ENCODE assay signal across 20 cellular contexts in genomic region chr1:12640237-12640957, GRCh38. TPM values are rescaled to one million over a fixed set of nuclear protein-coding genes. Genes with fewer than 3 reads are reported as not detected.
"Had no signal": no experiment of that assay in that cellular context is flagged by ENCODE, and none has a peak within 500 bp of the region (broad histone marks: within the 10 kb centered on the region; RNA-seq: fewer than 3 reads in every experiment).

No MANE protein-coding gene starts in this region.

- H3K27me3 Mint-ChIP-seq: activated naive CD8-positive, alpha-beta T cell had no signal

- H3K4me1 ChIP-seq: pancreas had no signal

- ATAC-seq: activated CD8-positive, alpha-beta T cell treated with anti-CD3 and anti-CD28 coated beads for 36 hours; effector memory CD8-positive, alpha-beta T cell; gastrocnemius medialis; heart right ventricle; left colon; pancreas; stimulated activated effector memory CD8-positive, alpha-beta T cell treated with anti-CD3 and anti-CD28 coated beads, Interleukin-12 subunit alpha, Interleukin-12 subunit beta, amount 100 ng/mL, for 72 hours had no signal

- H3K27me3 ChIP-seq: gastrocnemius medialis, heart right ventricle, pancreas, thyroid gland had no signal

- H3K27ac ChIP-seq: epithelial cell of prostate, gastrocnemius medialis, heart right ventricle, pancreas, thyroid gland had no signal

- DNase-seq: activated B cell treated with CpG ODN at 0.5 μM for 24 hours; activated CD4-positive, alpha-beta T cell treated with anti-CD3 and anti-CD28 coated beads for 48 hours; activated CD8-positive, alpha-beta T cell treated with anti-CD3 and anti-CD28 coated beads for 36 hours; activated effector memory CD4-positive, alpha-beta T cell treated with anti-CD3 and anti-CD28 coated beads, Interleukin-2, amount 50 U/mL, for 16 hours; activated T-cell treated with anti-CD3 and anti-CD28 coated beads, Interleukin-2, amount 50 U/mL, for 48 hours; amniotic stem cell; effector memory CD8-positive, alpha-beta T cell; gastrocnemius medialis; heart right ventricle; left colon; pancreas; thyroid gland had no signal

- H3K27ac Mint-ChIP-seq: activated B cell treated with CpG ODN at 0.5 μM for 24 hours; activated CD8-positive, alpha-beta T cell treated with anti-CD3 and anti-CD28 coated beads for 36 hours; activated naive CD8-positive, alpha-beta T cell; dendritic cell treated with granulocyte-macrophage colony-stimulating factor and Interleukin-4, amounts not matched to agents 40 ng/mL and 50 ng/mL, for 4 days; effector memory CD8-positive, alpha-beta T cell; stimulated activated effector memory CD8-positive, alpha-beta T cell treated with anti-CD3 and anti-CD28 coated beads, Interleukin-12 subunit alpha, Interleukin-12 subunit beta, amount 100 ng/mL, for 72 hours had no signal

- FAIRE-seq: islet of Langerhans, pancreas had no signal

- H3K9me3 ChIP-seq: pancreas, thyroid gland had no signal

- H3K4me1 Mint-ChIP-seq: activated B cell treated with CpG ODN at 0.5 μM for 24 hours; stimulated activated effector memory CD8-positive, alpha-beta T cell treated with anti-CD3 and anti-CD28 coated beads, Interleukin-12 subunit alpha, Interleukin-12 subunit beta, amount 100 ng/mL, for 72 hours had no signal

- H3K4me3 Mint-ChIP-seq: activated B cell treated with CpG ODN at 0.5 μM for 24 hours; activated CD8-positive, alpha-beta T cell treated with anti-CD3 and anti-CD28 coated beads for 36 hours; activated naive CD8-positive, alpha-beta T cell; dendritic cell treated with granulocyte-macrophage colony-stimulating factor and Interleukin-4, amounts not matched to agents 40 ng/mL and 50 ng/mL, for 4 days; effector memory CD8-positive, alpha-beta T cell; stimulated activated effector memory CD8-positive, alpha-beta T cell treated with anti-CD3 and anti-CD28 coated beads, Interleukin-12 subunit alpha, Interleukin-12 subunit beta, amount 100 ng/mL, for 72 hours had no signal

- H3K36me3 Mint-ChIP-seq: stimulated activated effector memory CD8-positive, alpha-beta T cell treated with anti-CD3 and anti-CD28 coated beads, Interleukin-12 subunit alpha, Interleukin-12 subunit beta, amount 100 ng/mL, for 72 hours had no signal

- H3K36me3 ChIP-seq: gastrocnemius medialis, heart right ventricle, pancreas, thyroid gland had no signal

- H3K4me3 ChIP-seq: gastrocnemius medialis, heart right ventricle, lung, pancreas, thyroid gland had no signal

RNA-seq across cellular contexts. Expression of gene AADACL4, which starts 3.5 kb away (rescaled TPM):
- total RNA-seq: activated B cell treated with CpG ODN at 0.5 μM for 24 hours; activated CD8-positive, alpha-beta T cell treated with anti-CD3 and anti-CD28 coated beads for 36 hours; gastrocnemius medialis; heart right ventricle; left colon; lung; pancreas; T-helper 2 cell treated with Interferon-gamma antibody and Interleukin-4, amounts not matched to agents 100 ng/mL and 5 ng/mL, for 36 hours; thyroid gland had no signal
- polyA plus RNA-seq: heart right ventricle, lung, pancreas, urinary bladder had no signal
